ENCODE assay signal across 15 cellular contexts in the genomic region with DNA sequence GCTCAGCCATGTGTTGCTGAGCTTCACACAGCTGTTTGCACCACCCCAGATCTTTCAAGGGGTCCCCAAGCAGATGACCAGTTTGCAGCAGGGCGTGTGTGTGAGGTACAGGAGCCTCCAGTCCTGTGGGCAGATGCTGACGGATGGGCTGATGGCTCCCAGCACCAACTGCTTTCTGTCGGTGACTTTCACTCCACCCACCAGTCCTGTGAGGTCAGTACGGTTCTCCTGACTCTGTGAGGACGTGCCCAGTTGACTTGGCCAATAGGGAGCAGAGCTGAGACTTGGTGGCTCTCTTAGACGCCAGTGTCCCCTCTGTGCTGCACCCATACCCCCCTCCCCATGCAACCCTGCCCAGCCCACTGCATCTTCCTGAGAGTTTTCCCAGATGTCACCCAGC. TPM values are rescaled to one million over a fixed set of nuclear protein-coding genes. Genes with fewer than 3 reads are reported as not detected.
DNase-seq lines count a peak whose midpoint lies in the region; ATAC-seq, FAIRE-seq and TF ChIP-seq lines count a peak whose summit lies in the region.
"Had no signal": no experiment of that assay in that cellular context is flagged by ENCODE, and none has a peak within 500 bp of the region (broad histone marks: within the 10 kb centered on the region; RNA-seq: fewer than 3 reads in every experiment).

No MANE protein-coding gene starts in this region.

- CTCF ChIA-PET in RWPE1 (lab: Yijun Ruan, JAX): interaction anchor here (0.6 to 1.9 kb wide), 10 partner anchors 10 to 745 kb away, joined by 3 to 15 read pairs (median 4); no protein-coding TSS in a partner anchor

- H3K27ac ChIP-seq in RWPE1: peak overlapping the region; percentile 78
- peak overlapping the region; percentile 36 for H3K27ac ChIP-seq in upper lobe of right lung

- H3K4me1 Mint-ChIP-seq in nephron: peaks cover 36% of the 10 kb centered on the region
- H3K4me1 Mint-ChIP-seq: activated naive CD4-positive, alpha-beta T cell treated with anti-CD3 and anti-CD28 coated beads, Interleukin-2, amount 50 U/mL, for 24 hours had no signal

- H3K9me3 ChIP-seq in upper lobe of right lung: no peaks in the 10 kb centered on the region

- no peaks in the 10 kb centered on the region for H3K27me3 ChIP-seq in upper lobe of right lung

- H3K36me3 ChIP-seq in upper lobe of right lung: no peaks in the 10 kb centered on the region

- H3K27ac Mint-ChIP-seq in nephron: peak overlapping the region in 2 of 3 experiments; percentile 80 to 89
- H3K27ac Mint-ChIP-seq: activated naive CD4-positive, alpha-beta T cell treated with anti-CD3 and anti-CD28 coated beads, Interleukin-2, amount 50 U/mL, for 24 hours; GM23338 had no signal

- no peak for FAIRE-seq in HTR-8/SVneo (lab: Jason Lieb, UNC)
- FAIRE-seq: GM18507 had no signal

- intact Hi-C loops in upper lobe of right lung (cut with DNase I): no loop called here

- no peaks in the 10 kb centered on the region for H3K27me3 Mint-ChIP-seq in nephron (ENCODE audit: low read depth)

- peak; percentile 4 for ATAC-seq in upper lobe of right lung
- ATAC-seq: GM23338 had no signal

- peaks cover 23% of the 10 kb centered on the region for H3K36me3 Mint-ChIP-seq in nephron (ENCODE audit: low read depth)
- H3K36me3 Mint-ChIP-seq: activated naive CD4-positive, alpha-beta T cell treated with anti-CD3 and anti-CD28 coated beads, Interleukin-2, amount 50 U/mL, for 24 hours had no signal

- H3K9me3 Mint-ChIP-seq in nephron: no peaks in the 10 kb centered on the region

- H3K4me3 ChIP-seq in fibroblast of the aortic adventitia (ENCODE audit: low read depth, low read length): peak overlapping the region; percentile 13
- no peak overlapping the region for H3K4me3 ChIP-seq in upper lobe of right lung
- H3K4me3 ChIP-seq: GM23338 had no signal

- DNase-seq in RWPE1 (ENCODE audit: low spot score) (no peak), fibroblast of the aortic adventitia (ENCODE audit: low read depth) (no peak), upper lobe of right lung (peak; percentile 44), nucleus accumbens (lab: John Stamatoyannopoulos, UW) (no peak), HTR-8/SVneo (ENCODE audit: insufficient read length, low spot score) (no peak), ureter (ENCODE audit: low spot score) (no peak)
- DNase-seq: activated CD4-positive, CD25-positive, alpha-beta regulatory T cell; erythroblast; NCI-H1417 treated with DMSO at 0.1 percent for 48 hours; NCI-H446 treated with DMSO at 0.1 percent for 48 hours; SW 1271 had no signal

- H3K4me3 Mint-ChIP-seq in nephron: no peak overlapping the region
- H3K4me3 Mint-ChIP-seq: activated naive CD4-positive, alpha-beta T cell treated with anti-CD3 and anti-CD28 coated beads, Interleukin-2, amount 50 U/mL, for 24 hours; GM23338 had no signal

- TF ChIP-seq CTCF in RWPE1 (conservative IDR thresholded peaks at IDR 0.05; ENCODE audit: low read depth): no peak
- no peak for TF ChIP-seq CTCF in fibroblast of the aortic adventitia (IDR thresholded peaks at IDR 0.05; ENCODE audit: insufficient read depth, low read length)
- TF ChIP-seq CTCF in nephron (IDR thresholded peaks at IDR 0.05; ENCODE audit: unreplicated experiment in 3 of 3): no peak
- TF ChIP-seq CTCF in upper lobe of right lung (IDR thresholded peaks at IDR 0.05): no peak

- POLR2A ChIA-PET in RWPE1 (lab: Yijun Ruan, JAX; ENCODE audit: low non-redundant PET): no interaction called here

- H3K4me1 ChIP-seq in upper lobe of right lung: peaks cover 11% of the 10 kb centered on the region

RNA-seq across cellular contexts. Expression of gene COL5A1, which starts 19.7 kb away (rescaled TPM):
- total RNA-seq in fibroblast of the aortic adventitia (ENCODE audit: low replicate concordance) (171 and 188 TPM in 2 replicates), upper lobe of right lung (37.8 TPM), ureter (64.7 TPM)
